In genomic region chr5:177592905-177593304, GRCh38 we compare ENCODE assay signal across 1 cellular context.
TF ChIP-seq lines count a peak whose summit lies in the region.

No MANE protein-coding gene starts in this region.

TF ChIP-seq in H1, 55 proteins besides CTCF, POLR2A, EP300 and RAD21:
- TF ChIP-seq TAF7 (optimal IDR thresholded peaks at IDR 0.05; ENCODE audit: borderline replicate concordance, low read depth, low read length) (no peak), EZH2 (IDR thresholded peaks at IDR 0.05; ENCODE audit: low read depth, low read length, severe bottlenecking) (no peak), TAF1 (IDR thresholded peaks at IDR 0.05; ENCODE audit: low read depth, low read length) (no peak), ATF2 (IDR thresholded peaks at IDR 0.05; ENCODE audit: low read length) (no peak), CREB1 (IDR thresholded peaks at IDR 0.05) (no peak), ASH2L (IDR thresholded peaks at IDR 0.05; ENCODE audit: low read length) (no peak)
TF ChIP-seq in H1: peak in this region for 0.
